ENCODE assay signal across 10 cellular contexts in genomic region chr1:160047116-160047991, GRCh38. TPM values are rescaled to one million over a fixed set of nuclear protein-coding genes. Genes with fewer than 3 reads are reported as not detected.
DNase-seq lines count a peak whose midpoint lies in the region; TF ChIP-seq lines count a peak whose summit lies in the region.
"Had no signal": no experiment of that assay in that cellular context is flagged by ENCODE, and none has a peak within 500 bp of the region (broad histone marks: within the 10 kb centered on the region; RNA-seq: fewer than 3 reads in every experiment).

No MANE protein-coding gene starts in this region.

- peaks cover 38% of the 10 kb centered on the region for H3K27me3 Mint-ChIP-seq in activated naive CD4-positive, alpha-beta T cell treated with anti-CD3 and anti-CD28 coated beads, Interleukin-2, amount 10 ng/mL, durations not matched to agents 7 days and 5 days

- TF ChIP-seq CTCF in HL-60 (IDR thresholded peaks at IDR 0.05; ENCODE audit: insufficient read depth, low read length), result no peak

- no peak for DNase-seq in activated naive CD4-positive, alpha-beta T cell treated with anti-CD3 and anti-CD28 coated beads, Interleukin-2, amount 10 ng/mL, durations not matched to agents 7 days and 5 days
- no peak for DNase-seq in activated naive CD4-positive, alpha-beta T cell (lab: John Stamatoyannopoulos, UW)
- DNase-seq in HL-60 (ENCODE audit: low read depth in 1 of 2, low spot score in 1 of 2) (no peak), caudate nucleus (lab: John Stamatoyannopoulos, UW) (no peak), amygdala (lab: John Stamatoyannopoulos, UW) (no peak), NCI-H748 (lab: John Stamatoyannopoulos, UW; ENCODE audit: unreplicated experiment) (no peak), midbrain (lab: John Stamatoyannopoulos, UW) (no peak)
- DNase-seq: NCI-H510A treated with DMSO at 0.1 percent for 48 hours had no signal

- CTCF ChIA-PET in activated naive CD4-positive, alpha-beta T cell treated with anti-CD3 and anti-CD28 coated beads, Interleukin-2, amount 10 ng/mL, durations not matched to agents 7 days and 5 days (lab: Charles Lee), result interaction anchor here (0.8 to 5.9 kb wide), 18 partner anchors 10 to 205 kb away, joined by 3 to 210 read pairs (median 6); partner anchors contain the start of genes IGSF8, KCNJ10 and KCNJ9

- H3K4me3 Mint-ChIP-seq in activated naive CD4-positive, alpha-beta T cell treated with anti-CD3 and anti-CD28 coated beads, Interleukin-2, amount 10 ng/mL, durations not matched to agents 7 days and 5 days, result peak overlapping the region; percentile 60

- H3K27me3 ChIP-seq in HL-60 (ENCODE audit: insufficient read depth, poor library complexity, severe bottlenecking), result peaks cover 12% of the 10 kb centered on the region

- no peaks in the 10 kb centered on the region for H3K36me3 Mint-ChIP-seq in activated naive CD4-positive, alpha-beta T cell treated with anti-CD3 and anti-CD28 coated beads, Interleukin-2, amount 10 ng/mL, durations not matched to agents 7 days and 5 days

- H3K9me3 Mint-ChIP-seq in activated naive CD4-positive, alpha-beta T cell treated with anti-CD3 and anti-CD28 coated beads, Interleukin-2, amount 10 ng/mL, durations not matched to agents 7 days and 5 days, result no peaks in the 10 kb centered on the region

- H3K4me3 ChIP-seq in HL-60 (replicated peaks; ENCODE audit: insufficient read depth, low read length), result peak overlapping the region; percentile 26

- H3K27ac ChIP-seq in HL-60 (replicated peaks), result no peak overlapping the region
- peak overlapping the region; percentile 83 for H3K27ac ChIP-seq in caudate nucleus (ENCODE audit: low read depth, low read length)
- H3K27ac ChIP-seq in temporal lobe (ENCODE audit: low read depth, low read length), result peak overlapping the region; percentile 80
- H3K27ac ChIP-seq: C4-2B had no signal

- H3K4me1 Mint-ChIP-seq in activated naive CD4-positive, alpha-beta T cell treated with anti-CD3 and anti-CD28 coated beads, Interleukin-2, amount 10 ng/mL, durations not matched to agents 7 days and 5 days, result peaks cover 14% of the 10 kb centered on the region

- H3K27ac Mint-ChIP-seq in activated naive CD4-positive, alpha-beta T cell treated with anti-CD3 and anti-CD28 coated beads, Interleukin-2, amount 10 ng/mL, durations not matched to agents 7 days and 5 days, result peak overlapping the region; percentile 34

RNA-seq across cellular contexts. Expression of gene PIGM, which starts 15.6 kb away (rescaled TPM):
- 5.9 TPM for total RNA-seq in temporal lobe

RNA-seq across cellular contexts. Expression of gene KCNJ10, which starts 22.6 kb away (rescaled TPM):
- total RNA-seq in temporal lobe, result 5.9 TPM

RNA-seq across cellular contexts. Expression of gene KCNJ9, which starts 34.0 kb away (rescaled TPM):
- total RNA-seq in temporal lobe, result 10.6 TPM

RNA-seq across cellular contexts. Expression of gene IGSF8, which starts 51.1 kb away (rescaled TPM):
- total RNA-seq in temporal lobe, result 43.5 TPM
